ENCODE assay signal across 1 cellular context in the genomic region with DNA sequence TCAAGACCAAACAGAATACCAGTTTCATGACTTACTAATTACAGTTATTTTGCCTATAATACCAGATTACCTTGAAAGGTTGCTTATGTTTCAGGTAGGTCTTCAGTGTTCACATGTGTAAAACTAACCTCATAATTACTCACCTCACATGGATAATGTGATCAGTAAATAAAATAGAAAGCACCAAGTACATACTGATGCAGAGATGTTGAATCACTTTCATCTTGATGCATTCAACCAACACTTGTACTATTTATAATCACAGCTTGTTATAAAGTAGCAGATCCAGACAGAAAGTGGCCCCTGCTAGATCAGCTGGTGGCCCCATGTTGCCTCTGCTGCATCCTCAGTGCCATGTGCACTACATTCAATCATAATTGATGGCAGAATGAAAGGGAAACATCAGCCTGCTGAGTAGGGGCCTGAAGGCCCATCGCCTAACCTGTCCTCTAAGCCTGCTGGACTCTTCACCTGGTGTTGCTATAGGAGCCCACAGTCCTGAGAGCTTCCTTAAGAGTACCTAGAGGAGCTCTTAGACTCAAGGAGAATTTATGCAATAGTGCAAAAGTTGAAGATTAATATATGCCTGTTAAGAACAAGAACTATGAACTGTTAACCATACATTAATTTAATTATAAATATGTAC.
TF ChIP-seq lines count a peak whose summit lies in the region.

No MANE protein-coding gene starts in this region.

TF ChIP-seq in HCT116, 20 proteins besides CTCF, POLR2A, EP300 and RAD21:
- TF ChIP-seq CEBPB (IDR thresholded peaks at IDR 0.05; ENCODE audit: low read depth) = no peak
- TF ChIP-seq, protein P1, sequence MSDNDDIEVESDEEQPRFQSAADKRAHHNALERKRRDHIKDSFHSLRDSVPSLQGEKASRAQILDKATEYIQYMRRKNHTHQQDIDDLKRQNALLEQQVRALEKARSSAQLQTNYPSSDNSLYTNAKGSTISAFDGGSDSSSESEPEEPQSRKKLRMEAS (IDR thresholded peaks at IDR 0.05) = no peak
- TF ChIP-seq TCF7L2 (IDR thresholded peaks at IDR 0.05; ENCODE audit: borderline replicate concordance, extremely low read depth, insufficient read depth, insufficient read length) = no peak
- TF ChIP-seq YY1 (IDR thresholded peaks at IDR 0.05; ENCODE audit: extremely low read depth, insufficient replicate concordance, low read depth, low read length) = no peak
- TF ChIP-seq, protein P2, sequence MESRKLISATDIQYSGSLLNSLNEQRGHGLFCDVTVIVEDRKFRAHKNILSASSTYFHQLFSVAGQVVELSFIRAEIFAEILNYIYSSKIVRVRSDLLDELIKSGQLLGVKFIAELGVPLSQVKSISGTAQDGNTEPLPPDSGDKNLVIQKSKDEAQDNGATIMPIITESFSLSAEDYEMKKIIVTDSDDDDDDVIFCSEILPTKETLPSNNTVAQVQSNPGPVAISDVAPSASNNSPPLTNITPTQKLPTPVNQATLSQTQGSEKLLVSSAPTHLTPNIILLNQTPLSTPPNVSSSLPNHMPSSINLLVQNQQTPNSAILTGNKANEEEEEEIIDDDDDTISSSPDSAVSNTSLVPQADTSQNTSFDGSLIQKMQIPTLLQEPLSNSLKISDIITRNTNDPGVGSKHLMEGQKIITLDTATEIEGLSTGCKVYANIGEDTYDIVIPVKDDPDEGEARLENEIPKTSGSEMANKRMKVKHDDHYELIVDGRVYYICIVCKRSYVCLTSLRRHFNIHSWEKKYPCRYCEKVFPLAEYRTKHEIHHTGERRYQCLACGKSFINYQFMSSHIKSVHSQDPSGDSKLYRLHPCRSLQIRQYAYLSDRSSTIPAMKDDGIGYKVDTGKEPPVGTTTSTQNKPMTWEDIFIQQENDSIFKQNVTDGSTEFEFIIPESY (IDR thresholded peaks at IDR 0.05; ENCODE audit: extremely low read depth, insufficient replicate concordance, low read length) = no peak
